18 cellular contexts compared by ENCODE assay signal in the genomic region with DNA sequence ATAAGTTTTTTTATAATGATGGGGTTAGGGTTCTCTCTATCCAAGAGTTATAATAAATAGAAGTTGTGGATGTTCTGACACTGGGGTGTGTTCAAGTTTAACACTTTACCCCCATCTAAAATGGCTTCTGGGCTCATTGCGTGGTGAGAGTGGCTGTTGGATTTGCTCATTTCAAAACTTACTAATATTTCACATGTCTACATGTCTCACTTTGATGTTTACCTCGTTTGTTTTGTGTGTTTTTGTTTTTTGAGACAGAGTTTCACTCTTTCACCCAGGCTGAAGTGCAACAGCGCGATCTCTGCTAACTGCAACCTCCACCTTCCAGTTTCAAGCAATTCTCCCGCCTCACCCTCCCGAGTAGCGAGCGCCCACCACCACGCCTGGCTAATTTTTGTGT.
"Had no signal": no experiment of that assay in that cellular context is flagged by ENCODE, and none has a peak within 500 bp of the region (broad histone marks: within the 10 kb centered on the region; RNA-seq: fewer than 3 reads in every experiment).

No MANE protein-coding gene starts in this region.

- H3K9me3 ChIP-seq: ascending aorta, breast epithelium, transverse colon, vagina had no signal

- H3K27ac ChIP-seq: ascending aorta, breast epithelium, epithelial cell of prostate, transverse colon, vagina had no signal

- H3K4me3 ChIP-seq: ascending aorta, breast epithelium, transverse colon, vagina had no signal

- H3K4me3 Mint-ChIP-seq: dendritic cell treated with granulocyte-macrophage colony-stimulating factor and Interleukin-4, amounts not matched to agents 40 ng/mL and 50 ng/mL, for 4 days; nephron progenitor cell had no signal

- H3K27me3 ChIP-seq: ascending aorta, breast epithelium, transverse colon, vagina had no signal

- H3K36me3 ChIP-seq: breast epithelium had no signal

- DNase-seq: activated CD4-positive, CD25-positive, alpha-beta regulatory T cell treated with anti-CD3 and anti-CD28 coated beads, Interleukin-2, amount 50 U/mL, for 72 hours; activated effector memory CD4-positive, alpha-beta T cell treated with Interleukin-2 at 50 U/mL for 16 hours; effector memory CD4-positive, alpha-beta T cell; foreskin melanocyte; kidney glomerular epithelial cell; mesendoderm; nephron progenitor cell; occipital lobe; stimulated activated CD4-positive, alpha-beta T cell treated with anti-CD3 and anti-CD28 coated beads, Interleukin-2, amount 100 ng/mL, for 48 hours; stimulated activated naive CD4-positive, alpha-beta T cell; SW 1271; T-helper 9 cell; transverse colon had no signal

- H3K27ac Mint-ChIP-seq: nephron progenitor cell had no signal
